ENCODE assay signal across 10 cellular contexts in the genomic region with DNA sequence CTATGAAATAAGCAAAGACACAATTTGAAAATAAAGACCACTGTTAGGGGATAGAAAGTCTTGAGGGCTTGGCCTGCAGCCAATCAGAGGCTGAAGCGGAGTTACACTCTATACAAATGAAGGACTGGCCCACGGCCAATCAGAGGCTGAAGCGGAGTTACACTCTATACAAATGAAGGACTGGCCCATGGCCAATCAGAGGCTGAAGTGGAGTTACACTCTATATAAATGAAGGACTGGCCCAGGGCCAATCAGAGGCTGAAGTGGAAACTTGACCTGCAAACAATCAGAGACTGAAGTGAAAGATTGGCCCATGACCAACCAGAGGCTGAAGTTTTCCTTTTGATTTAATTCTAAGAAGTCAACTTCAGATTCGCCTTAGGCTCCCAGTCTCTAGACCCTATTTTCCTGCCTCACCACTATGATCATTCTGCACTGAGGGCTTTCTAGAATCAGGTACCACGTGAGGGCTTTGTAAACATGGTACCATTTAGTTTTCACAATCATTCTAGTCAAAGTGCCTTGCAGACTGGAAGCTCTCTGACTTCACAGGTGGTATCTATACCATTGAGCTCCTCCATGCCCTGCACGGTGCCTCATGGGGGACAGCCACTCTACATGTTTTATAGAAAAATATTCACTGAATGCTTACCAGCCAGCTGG.
A peak's percentile ranks its signal among the peaks of the same experiment; 100 is the strongest.
DNase-seq lines count a peak whose midpoint lies in the region; ATAC-seq and TF ChIP-seq lines count a peak whose summit lies in the region.
"Had no signal": no experiment of that assay in that cellular context is flagged by ENCODE, and none has a peak within 500 bp of the region (broad histone marks: within the 10 kb centered on the region; RNA-seq: fewer than 3 reads in every experiment).

No MANE protein-coding gene starts in this region.

- H3K9me3 ChIP-seq in ascending aorta, result no peaks in the 10 kb centered on the region
- no peaks in the 10 kb centered on the region for H3K9me3 ChIP-seq in testis

- H3K4me1 Mint-ChIP-seq in activated naive CD4-positive, alpha-beta T cell treated with anti-CD3 and anti-CD28 coated beads for 36 hours (ENCODE audit: low read depth), result peaks cover 17% of the 10 kb centered on the region

- H3K27me3 ChIP-seq in ascending aorta, result no peaks in the 10 kb centered on the region
- no peaks in the 10 kb centered on the region for H3K27me3 ChIP-seq in testis

- H3K36me3 ChIP-seq in ascending aorta (no peaks in the 10 kb centered on the region), testis (ENCODE audit: low read depth, missing control alignments) (no peaks in the 10 kb centered on the region)

- intact Hi-C loops in ascending aorta (cut with DNase I) (loop anchor here (1.0 to 5.0 kb wide), 4 partner anchors 81 to 577 kb away; no protein-coding TSS in a partner anchor), testis (cut with DNase I; ENCODE audit: low total_unique reads) (loop anchor here (10.0 kb wide), 1 partner anchor 153 kb away; no protein-coding TSS in a partner anchor)
- intact Hi-C loops in activated naive CD4-positive, alpha-beta T cell treated with anti-CD3 and anti-CD28 coated beads for 36 hours (cut with micrococcal nuclease), result loop anchor here (2.0 to 10.0 kb wide), 3 partner anchors 81 to 1833 kb away; no protein-coding TSS in a partner anchor

- no peak overlapping the region for H3K27ac ChIP-seq in ascending aorta
- peak overlapping the region; percentile 41 to 81 for H3K27ac ChIP-seq in testis

- DNase-seq in NCI-H2107 (lab: John Stamatoyannopoulos, UW) (peak; percentile 61), ascending aorta (ENCODE audit: low spot score in 2 of 2) (no peak), iris pigment epithelial cell (ENCODE audit: low read depth) (peak; percentile 33), testis (peak; percentile 76), ecto neural progenitor cell (ENCODE audit: low spot score) (no peak), SKM-1 (lab: John Stamatoyannopoulos, UW; ENCODE audit: unreplicated experiment) (no peak)
- no peak for DNase-seq in activated naive CD4-positive, alpha-beta T cell treated with anti-CD3 and anti-CD28 coated beads for 36 hours
- DNase-seq: activated naive CD4-positive, alpha-beta T cell treated with Interleukin-2 at 50 U/mL for 16 hours; NCI-H1694 had no signal

- no peaks in the 10 kb centered on the region for H3K36me3 Mint-ChIP-seq in activated naive CD4-positive, alpha-beta T cell treated with anti-CD3 and anti-CD28 coated beads for 36 hours (ENCODE audit: low read depth)

- WGBS in testis, 2 donors, result 38 to 59% methylated on average over 6 of the region's 6 CpGs

- H3K4me3 Mint-ChIP-seq in activated naive CD4-positive, alpha-beta T cell treated with anti-CD3 and anti-CD28 coated beads for 36 hours, result no peak overlapping the region

- H3K27me3 Mint-ChIP-seq in activated naive CD4-positive, alpha-beta T cell treated with anti-CD3 and anti-CD28 coated beads for 36 hours (ENCODE audit: low read depth), result no peaks in the 10 kb centered on the region

- H3K4me1 ChIP-seq in ascending aorta (peaks cover 0 to 2% of the 10 kb centered on the region in 2 donors), testis (peaks cover 15% of the 10 kb centered on the region)

- TF ChIP-seq POLR2A in testis (IDR thresholded peaks at IDR 0.05), result no peak

- H3K4me3 ChIP-seq in ascending aorta, result peak overlapping the region; percentile 13 to 46
- no peak overlapping the region for H3K4me3 ChIP-seq in testis

- ATAC-seq in HG02588 (IDR thresholded peaks at IDR 0.05; ENCODE audit: unreplicated experiment), result no peak

- TF ChIP-seq CTCF in ascending aorta (IDR thresholded peaks at IDR 0.05) (no peak), testis (IDR thresholded peaks at IDR 0.05) (no peak)

- H3K27ac Mint-ChIP-seq in activated naive CD4-positive, alpha-beta T cell treated with anti-CD3 and anti-CD28 coated beads for 36 hours, result no peak overlapping the region

- CTCF ChIA-PET in activated naive CD4-positive, alpha-beta T cell treated with anti-CD3 and anti-CD28 coated beads for 36 hours (lab: Charles Lee), result interaction anchor here (0.6 to 18.2 kb wide), 21 partner anchors 10 to 365 kb away, joined by 3 to 307 read pairs (median 4); no protein-coding TSS in a partner anchor

- no peaks in the 10 kb centered on the region for H3K9me3 Mint-ChIP-seq in activated naive CD4-positive, alpha-beta T cell treated with anti-CD3 and anti-CD28 coated beads for 36 hours

Comparison
In these comparisons a context has a peak if more than half of its experiments do, and no peak if none do; other contexts are left out.
1. DNase-seq: peak in NCI-H2107 (single experiment), iris pigment epithelial cell (single experiment) and testis (single experiment); none in ascending aorta (0 of 2), activated naive CD4-positive, alpha-beta T cell treated with anti-CD3 and anti-CD28 coated beads for 36 hours (single experiment), ecto neural progenitor cell (single experiment) and SKM-1 (single experiment).
2. H3K27ac ChIP-seq: peak in testis (2 of 2); none in ascending aorta (0 of 2).
3. H3K4me3 ChIP-seq: peak in ascending aorta (2 of 2); none in testis (0 of 2).